Comparison of ENCODE assay signal across 28 cellular contexts in the genomic region with DNA sequence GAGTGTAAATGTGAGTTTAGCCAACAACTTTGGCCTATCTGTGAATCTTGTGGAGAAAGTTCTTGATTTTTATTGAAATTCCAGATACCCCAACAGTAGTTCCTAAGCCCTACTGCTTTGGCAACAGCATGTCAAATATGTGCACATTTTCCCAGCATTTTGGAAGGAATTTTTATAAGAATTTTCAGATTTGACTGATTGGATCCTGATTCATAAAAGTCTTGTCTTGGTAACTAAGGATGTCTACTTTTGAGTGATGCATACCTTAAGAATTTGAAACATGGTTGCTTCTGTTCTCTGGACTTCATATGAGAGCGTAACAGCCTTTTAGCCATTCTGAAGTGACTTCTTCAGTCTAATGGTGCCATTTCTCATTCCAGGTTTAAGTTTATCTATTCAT.
"Had no signal": no experiment of that assay in that cellular context is flagged by ENCODE, and none has a peak within 500 bp of the region (broad histone marks: within the 10 kb centered on the region; RNA-seq: fewer than 3 reads in every experiment).

No MANE protein-coding gene starts in this region.

- H3K27ac Mint-ChIP-seq: immature natural killer cell; mesothelial cell of epicardium; naive B cell; natural killer cell; stimulated activated memory B cell treated with anti-CD40 and anti-IgM and Interleukin-4, amounts not matched to agents 10 μg/mL and 1 μg/mL and 100 μg/mL, for 72 hours; stimulated activated naive CD8-positive, alpha-beta T cell treated with anti-CD3 and anti-CD28 coated beads, Interleukin-15, amount 100 ng/mL, for 72 hours; type B pancreatic cell had no signal

- H3K4me1 Mint-ChIP-seq: immature natural killer cell; mesothelial cell of epicardium; naive B cell; natural killer cell; stimulated activated memory B cell treated with anti-CD40 and anti-IgM and Interleukin-4, amounts not matched to agents 10 μg/mL and 1 μg/mL and 100 μg/mL, for 72 hours; stimulated activated naive CD8-positive, alpha-beta T cell treated with anti-CD3 and anti-CD28 coated beads, Interleukin-15, amount 100 ng/mL, for 72 hours had no signal

- DNase-seq: hypothalamus; immature natural killer cell; islet precursor cell; left cardiac atrium; left ventricle myocardium superior; lower lobe of right lung; mammary epithelial cell; mesendoderm; naive B cell; natural killer cell; nucleus accumbens; pancreas; retina; right cardiac atrium; stimulated activated CD4-positive, alpha-beta T cell treated with anti-CD3 and anti-CD28 coated beads, Interleukin-1b, Interleukin-23, amount 100 ng/mL, for 48 hours; stimulated activated CD4-positive, alpha-beta T cell treated with anti-CD3 and anti-CD28 coated beads, Interleukin-2, amount 100 ng/mL, for 48 hours; stimulated activated CD4-positive, alpha-beta T cell treated with anti-CD3 and anti-CD28 coated beads, Interleukin-4, amount 100 ng/mL, for 4 hours; stimulated activated CD8-positive, alpha-beta memory T cell treated with anti-CD3 and anti-CD28 coated beads, Interleukin-4, amount 100 ng/mL, for 48 hours; stimulated activated naive CD4-positive, alpha-beta T cell treated with Interleukin-2 at 50 U/mL for 16 hours; stimulated activated naive CD8-positive, alpha-beta T cell treated with anti-CD3 and anti-CD28 coated beads, Interleukin-15, amount 100 ng/mL, for 72 hours; substantia nigra; uterus had no signal

- H3K4me1 ChIP-seq: lower lobe of right lung, pancreas, prostate gland, tibial nerve, uterus had no signal

- H3K27ac ChIP-seq: lower lobe of right lung, pancreas, prostate gland, tibial nerve, uterus had no signal

- H3K36me3 ChIP-seq: lower lobe of right lung, pancreas, prostate gland, uterus had no signal

- H3K27me3 ChIP-seq: pancreas, tibial nerve, uterus had no signal

- H3K9me3 Mint-ChIP-seq: mesothelial cell of epicardium; stimulated activated memory B cell treated with anti-CD40 and anti-IgM and Interleukin-4, amounts not matched to agents 10 μg/mL and 1 μg/mL and 100 μg/mL, for 72 hours; type B pancreatic cell had no signal

- H3K27me3 Mint-ChIP-seq: stimulated activated memory B cell treated with anti-CD40 and anti-IgM and Interleukin-4, amounts not matched to agents 10 μg/mL and 1 μg/mL and 100 μg/mL, for 72 hours; stimulated activated naive CD8-positive, alpha-beta T cell treated with anti-CD3 and anti-CD28 coated beads, Interleukin-15, amount 100 ng/mL, for 72 hours had no signal

- H3K36me3 Mint-ChIP-seq: immature natural killer cell; mesothelial cell of epicardium; naive B cell; natural killer cell; stimulated activated memory B cell treated with anti-CD40 and anti-IgM and Interleukin-4, amounts not matched to agents 10 μg/mL and 1 μg/mL and 100 μg/mL, for 72 hours; type B pancreatic cell had no signal

- H3K4me2 ChIP-seq: smooth muscle cell had no signal

- H3K4me3 ChIP-seq: lower lobe of right lung, pancreas, prostate gland, smooth muscle cell, tibial nerve, uterus had no signal

- H3K9me3 ChIP-seq: lower lobe of right lung, pancreas, prostate gland, tibial nerve, uterus had no signal

- H3K4me3 Mint-ChIP-seq: immature natural killer cell; mesothelial cell of epicardium; naive B cell; natural killer cell; stimulated activated memory B cell treated with anti-CD40 and anti-IgM and Interleukin-4, amounts not matched to agents 10 μg/mL and 1 μg/mL and 100 μg/mL, for 72 hours; stimulated activated naive CD8-positive, alpha-beta T cell treated with anti-CD3 and anti-CD28 coated beads, Interleukin-15, amount 100 ng/mL, for 72 hours; type B pancreatic cell had no signal
